In the genomic region with DNA sequence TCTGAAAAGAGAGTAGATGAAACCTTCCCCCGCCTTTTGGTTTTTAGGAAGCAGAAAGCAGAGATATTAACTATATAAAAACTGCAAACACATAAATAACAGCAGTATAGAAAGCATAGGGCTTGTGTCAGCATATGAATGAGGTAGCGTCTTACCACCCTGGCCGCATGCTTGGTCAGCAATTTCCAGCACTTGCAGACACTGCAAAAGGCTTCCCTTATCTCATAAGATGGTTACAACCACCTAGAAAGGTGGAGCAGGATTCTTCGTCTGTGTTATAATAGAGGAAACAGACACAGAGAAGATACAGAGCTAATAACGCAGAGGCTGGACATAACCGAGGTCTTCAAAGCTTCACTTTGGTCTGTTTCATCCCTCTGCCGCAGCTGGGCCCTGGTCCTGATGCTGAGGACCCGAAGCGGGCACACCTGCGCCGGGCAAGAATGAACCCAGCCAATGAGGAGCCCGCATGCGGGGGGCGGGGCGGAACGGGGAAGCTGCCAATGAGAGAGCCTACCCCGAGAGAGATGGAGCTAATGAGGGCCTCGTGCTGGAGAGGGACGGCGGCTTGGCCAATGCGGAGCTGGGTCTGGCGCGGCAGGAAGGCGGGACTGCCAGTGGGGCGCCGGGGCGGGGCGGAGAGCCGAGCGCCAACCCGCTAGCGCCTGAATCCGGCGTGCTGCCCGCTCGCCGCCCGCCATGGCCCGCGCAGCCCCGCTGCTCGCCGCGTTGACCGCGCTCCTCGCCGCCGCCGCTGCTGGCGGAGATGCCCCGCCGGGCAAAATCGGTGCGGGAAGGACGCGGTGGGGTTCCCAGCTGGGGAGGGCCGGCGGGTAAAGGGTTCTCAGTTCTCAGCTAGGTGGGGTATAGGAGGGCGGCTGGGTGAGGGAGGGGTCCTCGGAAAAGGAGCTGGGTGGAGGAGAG, we compare ENCODE assay signal across 8 cellular contexts.
DNase-seq lines count a peak whose midpoint lies in the region; ATAC-seq lines count a peak whose summit lies in the region.

A gene with protein sequence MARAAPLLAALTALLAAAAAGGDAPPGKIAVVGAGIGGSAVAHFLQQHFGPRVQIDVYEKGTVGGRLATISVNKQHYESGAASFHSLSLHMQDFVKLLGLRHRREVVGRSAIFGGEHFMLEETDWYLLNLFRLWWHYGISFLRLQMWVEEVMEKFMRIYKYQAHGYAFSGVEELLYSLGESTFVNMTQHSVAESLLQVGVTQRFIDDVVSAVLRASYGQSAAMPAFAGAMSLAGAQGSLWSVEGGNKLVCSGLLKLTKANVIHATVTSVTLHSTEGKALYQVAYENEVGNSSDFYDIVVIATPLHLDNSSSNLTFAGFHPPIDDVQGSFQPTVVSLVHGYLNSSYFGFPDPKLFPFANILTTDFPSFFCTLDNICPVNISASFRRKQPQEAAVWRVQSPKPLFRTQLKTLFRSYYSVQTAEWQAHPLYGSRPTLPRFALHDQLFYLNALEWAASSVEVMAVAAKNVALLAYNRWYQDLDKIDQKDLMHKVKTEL (plus strand): TSS at position 677 of the 924 bp plus-strand sequence. CDS start 23 bp downstream, at position 700.

- peak within 1 kb of the TSS; percentile 80 for H3K9ac ChIP-seq in BLaER1

- H4K20me1 ChIP-seq in BLaER1 = peaks cover 14% of the 10 kb centered on the region

- ATAC-seq in GM19324 (IDR thresholded peaks at IDR 0.05; ENCODE audit: low FRiP score, unreplicated experiment) (peak; percentile 99), HG03460 (IDR thresholded peaks at IDR 0.05; ENCODE audit: unreplicated experiment) (peak; percentile 99)

- peaks cover 54% of the 10 kb centered on the region for H3K4me1 ChIP-seq in BLaER1

- peak; percentile 92 for DNase-seq in NCI-H524 treated with DMSO at 0.1 percent for 48 hours (lab: John Stamatoyannopoulos, UW)
- DNase-seq in activated CD4-positive, alpha-beta T cell treated with anti-CD3 and anti-CD28 coated beads for 4 hours = peak; percentile 87 to 98
- DNase-seq in stimulated activated CD4-positive, alpha-beta T cell treated with anti-CD3 and anti-CD28 coated beads, Interleukin-1b, Interleukin-23, amount 100 ng/mL, for 24 hours (ENCODE audit: low read depth in 4 of 4, low spot score in 1 of 4) = peak; percentile 74 to 99 (median 94)

- H3K4me2 ChIP-seq in BLaER1 = peak within 1 kb of the TSS; percentile 90

- peak within 1 kb of the TSS; percentile 80 for H3K27ac ChIP-seq in BLaER1
- peak within 1 kb of the TSS; percentile 51 for H3K27ac ChIP-seq in cingulate gyrus (ENCODE audit: low read depth, low read length)
- peak within 1 kb of the TSS; percentile 76 for H3K27ac ChIP-seq in layer of hippocampus (ENCODE audit: low read depth, low read length)

- no peaks in the 10 kb centered on the region for H3K9me3 ChIP-seq in BLaER1

- peaks cover 34% of the 10 kb centered on the region for H3K36me3 ChIP-seq in BLaER1

- H3K4me3 ChIP-seq in BLaER1 = peak within 1 kb of the TSS; percentile 79

- no peaks in the 10 kb centered on the region for H3K27me3 ChIP-seq in BLaER1
- H3K27me3 ChIP-seq in layer of hippocampus (ENCODE audit: control insufficient read depth, insufficient read depth, low read length) = no peaks in the 10 kb centered on the region

Comparison
In these comparisons a context has a peak if more than half of its experiments do, and no peak if none do; other contexts are left out.
1. Peak in every context shown above with its lines: DNase-seq, ATAC-seq, H3K4me3 ChIP-seq and H3K27ac ChIP-seq.